ENCODE assay signal across 16 cellular contexts in genomic region chr16:70574595-70575271, GRCh38. TPM values are rescaled to one million over a fixed set of nuclear protein-coding genes. Genes with fewer than 3 reads are reported as not detected.
A peak's percentile ranks its signal among the peaks of the same experiment; 100 is the strongest.
DNase-seq lines count a peak whose midpoint lies in the region; ATAC-seq and TF ChIP-seq lines count a peak whose summit lies in the region.
"Had no signal": no experiment of that assay in that cellular context is flagged by ENCODE, and none has a peak within 500 bp of the region (broad histone marks: within the 10 kb centered on the region; RNA-seq: fewer than 3 reads in every experiment).

No MANE protein-coding gene starts in this region.

- H3K27me3 ChIP-seq in tibial nerve = no peaks in the 10 kb centered on the region

- CTCF ChIA-PET in activated naive CD4-positive, alpha-beta T cell treated with anti-CD3 and anti-CD28 coated beads, Interleukin-2, amount 10 ng/mL, durations not matched to agents 7 days and 5 days (lab: Charles Lee) = interaction anchor here (2.1 kb wide), 1 partner anchor 197 kb away, joined by 8 read pairs; no protein-coding TSS in a partner anchor

- peak overlapping the region; percentile 48 to 74 for H3K27ac Mint-ChIP-seq in activated naive CD4-positive, alpha-beta T cell treated with anti-CD3 and anti-CD28 coated beads, Interleukin-2, amount 50 U/mL, for 72 hours
- no peak overlapping the region for H3K27ac Mint-ChIP-seq in activated naive CD4-positive, alpha-beta T cell treated with anti-CD3 and anti-CD28 coated beads, Interleukin-2, amount 10 ng/mL, durations not matched to agents 7 days and 5 days
- peak overlapping the region in 4 of 5 experiments; percentile 35 to 85 (median 74) for H3K27ac Mint-ChIP-seq in brain
- H3K27ac Mint-ChIP-seq: activated CD4-positive, alpha-beta T cell treated with anti-CD3 and anti-CD28 coated beads, Interleukin-2, amount 10 ng/mL, durations not matched to agents 24 days and 14 days had no signal

- H3K36me3 Mint-ChIP-seq in activated naive CD4-positive, alpha-beta T cell treated with anti-CD3 and anti-CD28 coated beads, Interleukin-2, amount 50 U/mL, for 72 hours = peaks cover 18 to 26% of the 10 kb centered on the region in 2 donors
- peaks cover 42% of the 10 kb centered on the region for H3K36me3 Mint-ChIP-seq in activated naive CD4-positive, alpha-beta T cell treated with anti-CD3 and anti-CD28 coated beads, Interleukin-2, amount 10 ng/mL, durations not matched to agents 7 days and 5 days
- H3K36me3 Mint-ChIP-seq in brain = peaks cover 36% of the 10 kb centered on the region

- ATAC-seq in activated naive CD4-positive, alpha-beta T cell treated with anti-CD3 and anti-CD28 coated beads, Interleukin-2, amount 50 U/mL, for 72 hours = no peak
- no peak for ATAC-seq in HG03135 (IDR thresholded peaks at IDR 0.05; ENCODE audit: unreplicated experiment)
- no peak for ATAC-seq in HG02678 (IDR thresholded peaks at IDR 0.05; ENCODE audit: unreplicated experiment)

- no peak for TF ChIP-seq CTCF in brain (conservative IDR thresholded peaks at IDR 0.05)
- TF ChIP-seq CTCF in tibial nerve (IDR thresholded peaks at IDR 0.05) = no peak

- H3K36me3 ChIP-seq in mesodermal cell (ENCODE audit: control insufficient read depth, insufficient read depth, low read length) (peaks cover 60% of the 10 kb centered on the region), tibial nerve (peaks cover 0 to 37% (median 16%) of the 10 kb centered on the region in 3 donors)

- no peak overlapping the region for H3K4me3 ChIP-seq in mesodermal cell (ENCODE audit: extremely low read depth, insufficient read depth, low read length, poor library complexity, severe bottlenecking)
- no peak overlapping the region for H3K4me3 ChIP-seq in tibial nerve
- H3K4me3 ChIP-seq: SK-N-MC had no signal

- TF ChIP-seq EP300 in tibial nerve (IDR thresholded peaks at IDR 0.05) = no peak

- no peaks in the 10 kb centered on the region for H3K9me3 Mint-ChIP-seq in activated naive CD4-positive, alpha-beta T cell treated with anti-CD3 and anti-CD28 coated beads, Interleukin-2, amount 50 U/mL, for 72 hours
- no peaks in the 10 kb centered on the region for H3K9me3 Mint-ChIP-seq in activated naive CD4-positive, alpha-beta T cell treated with anti-CD3 and anti-CD28 coated beads, Interleukin-2, amount 10 ng/mL, durations not matched to agents 7 days and 5 days
- no peaks in the 10 kb centered on the region for H3K9me3 Mint-ChIP-seq in brain
- H3K9me3 Mint-ChIP-seq: activated CD4-positive, alpha-beta T cell treated with anti-CD3 and anti-CD28 coated beads, Interleukin-2, amount 10 ng/mL, durations not matched to agents 24 days and 14 days; H9 had no signal

- peaks cover 28% of the 10 kb centered on the region for H3K4me1 ChIP-seq in mesodermal cell (ENCODE audit: control insufficient read depth, insufficient read depth, low read length, poor library complexity, severe bottlenecking)
- H3K4me1 ChIP-seq in tibial nerve = peaks cover 3 to 79% (median 47%) of the 10 kb centered on the region in 4 donors

- H3K27ac ChIP-seq in mesodermal cell (ENCODE audit: low read depth, low read length, severe bottlenecking) (peak overlapping the region; percentile 41), tibial nerve (peak overlapping the region; percentile 32 to 92 (median 70))
- H3K27ac ChIP-seq: parathyroid adenoma, SK-N-MC had no signal

- 93 to 98% methylated on average over 4 to 6 of the region's 8 CpGs for WGBS in mesodermal cell (ENCODE audit: insufficient coverage in 2 of 2), 2 experiments
- WGBS in tibial nerve, 2 donors = 93 to 95% methylated on average over 8 of the region's 8 CpGs

- H3K9me3 ChIP-seq in mesodermal cell (ENCODE audit: control insufficient read depth, low read length) = no peaks in the 10 kb centered on the region
- no peaks in the 10 kb centered on the region for H3K9me3 ChIP-seq in tibial nerve

- H3K4me1 Mint-ChIP-seq in activated naive CD4-positive, alpha-beta T cell treated with anti-CD3 and anti-CD28 coated beads, Interleukin-2, amount 10 ng/mL, durations not matched to agents 7 days and 5 days = peaks cover 3% of the 10 kb centered on the region
- peaks cover 35% of the 10 kb centered on the region for H3K4me1 Mint-ChIP-seq in brain

- H3K4me3 Mint-ChIP-seq in activated naive CD4-positive, alpha-beta T cell treated with anti-CD3 and anti-CD28 coated beads, Interleukin-2, amount 10 ng/mL, durations not matched to agents 7 days and 5 days = no peak overlapping the region
- no peak overlapping the region for H3K4me3 Mint-ChIP-seq in brain
- H3K4me3 Mint-ChIP-seq: activated CD4-positive, alpha-beta T cell treated with anti-CD3 and anti-CD28 coated beads, Interleukin-2, amount 10 ng/mL, durations not matched to agents 24 days and 14 days; B cell; H9 had no signal

- DNase-seq in activated naive CD4-positive, alpha-beta T cell treated with anti-CD3 and anti-CD28 coated beads, Interleukin-2, amount 50 U/mL, for 72 hours (ENCODE audit: low spot score in 2 of 2) = no peak
- DNase-seq in activated naive CD4-positive, alpha-beta T cell treated with anti-CD3 and anti-CD28 coated beads, Interleukin-2, amount 10 ng/mL, durations not matched to agents 7 days and 5 days = no peak
- DNase-seq in tibial nerve (ENCODE audit: low spot score in 2 of 2) = no peak
- no peak for DNase-seq in T-helper 2 cell
- DNase-seq: activated CD4-positive, alpha-beta T cell treated with anti-CD3 and anti-CD28 coated beads, Interleukin-2, amount 10 ng/mL, durations not matched to agents 24 days and 14 days; GDM1; H9; Karpas-422; NCI-H2227 treated with DMSO at 0.1 percent for 48 hours had no signal

- no peak for TF ChIP-seq POLR2A in tibial nerve (IDR thresholded peaks at IDR 0.05)

- H3K27me3 Mint-ChIP-seq in activated naive CD4-positive, alpha-beta T cell treated with anti-CD3 and anti-CD28 coated beads, Interleukin-2, amount 10 ng/mL, durations not matched to agents 7 days and 5 days = no peaks in the 10 kb centered on the region
- H3K27me3 Mint-ChIP-seq in brain = no peaks in the 10 kb centered on the region
- H3K27me3 Mint-ChIP-seq: activated CD4-positive, alpha-beta T cell treated with anti-CD3 and anti-CD28 coated beads, Interleukin-2, amount 10 ng/mL, durations not matched to agents 24 days and 14 days; B cell had no signal

RNA-seq across cellular contexts. Expression of gene SF3B3, which starts 51.1 kb away (rescaled TPM):
- 100 to 1,000 TPM; 308 to 543 TPM for total RNA-seq in activated naive CD4-positive, alpha-beta T cell treated with anti-CD3 and anti-CD28 coated beads, Interleukin-2, amount 50 U/mL, for 72 hours
- polyA plus RNA-seq in brain (ENCODE audit: insufficient read depth, low read depth, low replicate concordance) = 328 TPM
- 221 TPM for polyA plus RNA-seq in mesodermal cell (2013, experiment 1 of 2)
- 211 TPM for polyA plus RNA-seq in mesodermal cell (2013, experiment 2 of 2)
- 100 to 1,000 TPM; 103 to 132 (median 119) TPM for total RNA-seq in tibial nerve

RNA-seq across cellular contexts. Expression of gene COG4, which starts 51.4 kb away (rescaled TPM):
- total RNA-seq in activated naive CD4-positive, alpha-beta T cell treated with anti-CD3 and anti-CD28 coated beads, Interleukin-2, amount 50 U/mL, for 72 hours = 10 to 100 TPM; 37.5 to 41.2 TPM
- 77.8 TPM for polyA plus RNA-seq in brain (ENCODE audit: insufficient read depth, low read depth, low replicate concordance)
- 46.5 TPM for polyA plus RNA-seq in mesodermal cell (2013, experiment 1 of 2)
- 44.2 TPM for polyA plus RNA-seq in mesodermal cell (2013, experiment 2 of 2)
- total RNA-seq in tibial nerve = 100 to 1,000 TPM in 1 of 4 donors, 10 to 100 TPM in 3; 41.1 to 109 (median 47.1) TPM
